ENCODE assay signal across 14 cellular contexts in genomic region chr6:11869656-11870340, GRCh38.
DNase-seq lines count a peak whose midpoint lies in the region; FAIRE-seq and TF ChIP-seq lines count a peak whose summit lies in the region.
"Had no signal": no experiment of that assay in that cellular context is flagged by ENCODE, and none has a peak within 500 bp of the region (broad histone marks: within the 10 kb centered on the region; RNA-seq: fewer than 3 reads in every experiment).

No MANE protein-coding gene starts in this region.

- H3K9ac ChIP-seq in endothelial cell of umbilical vein (replicated peaks; ENCODE audit: extremely low read depth, insufficient read depth, low read length), result no peak overlapping the region

- no peaks in the 10 kb centered on the region for H3K79me2 ChIP-seq in endothelial cell of umbilical vein (ENCODE audit: control insufficient read depth, insufficient read depth, low read length)

- H4K20me1 ChIP-seq in endothelial cell of umbilical vein (replicated peaks; ENCODE audit: control insufficient read depth, extremely low read depth, insufficient read depth, low read length), result no peaks in the 10 kb centered on the region

- intact Hi-C loops in endothelial cell of umbilical vein (cut with micrococcal nuclease), result no loop called here

- H3K27me3 ChIP-seq in MG63, result no peaks in the 10 kb centered on the region
- no peaks in the 10 kb centered on the region for H3K27me3 ChIP-seq in endothelial cell of umbilical vein (ENCODE audit: control insufficient read depth in 2 of 2, insufficient read depth in 2 of 2, low read length in 2 of 2)
- H3K27me3 ChIP-seq: SJSA1 had no signal

- no peaks in the 10 kb centered on the region for H3K9me1 ChIP-seq in endothelial cell of umbilical vein (replicated peaks; ENCODE audit: control insufficient read depth, extremely low read depth, insufficient read depth, low read length)

- H3K4me2 ChIP-seq in endothelial cell of umbilical vein (ENCODE audit: insufficient read depth, low read length), result no peak overlapping the region

- no peak for TF ChIP-seq CTCF in endothelial cell of umbilical vein (IDR thresholded peaks at IDR 0.05; ENCODE audit: extremely low read depth in 1 of 2, insufficient read depth in 1 of 2, low read depth in 1 of 2, low read length in 2 of 2)

- no peaks in the 10 kb centered on the region for H3K36me3 ChIP-seq in MG63
- H3K36me3 ChIP-seq in endothelial cell of umbilical vein (ENCODE audit: control insufficient read depth in 2 of 2, extremely low read depth in 1 of 2, insufficient read depth in 2 of 2, low read length in 2 of 2), result no peaks in the 10 kb centered on the region
- H3K36me3 ChIP-seq: SJSA1 had no signal

- dilution Hi-C loops in endothelial cell of umbilical vein (cut with MboI; ENCODE audit: extremely low pct_ligation_motif_present, low sequenced_read_pairs), result no loop called here

- POLR2A ChIA-PET in endothelial cell of umbilical vein (lab: Charles Lee), result no interaction called here

- H3K4me1 ChIP-seq in endothelial cell of umbilical vein (ENCODE audit: control insufficient read depth, extremely low read depth, insufficient read depth, low read length), result peaks cover 7% of the 10 kb centered on the region
- H3K4me1 ChIP-seq: SJSA1 had no signal

- FAIRE-seq in endothelial cell of umbilical vein (lab: Jason Lieb, UNC) (peak; percentile 64), GM12891 (lab: Jason Lieb, UNC) (no peak)
- FAIRE-seq: colon, small intestine had no signal

- H3K4me3 ChIP-seq in MG63 (no peak overlapping the region), endothelial cell of umbilical vein (replicated peaks in 1 of 3; ENCODE audit: insufficient read depth in 1 of 3, low read depth in 1 of 3, low read length in 3 of 3) (no peak overlapping the region)
- H3K4me3 ChIP-seq: SJSA1 had no signal

- no peak overlapping the region for H2AFZ ChIP-seq in endothelial cell of umbilical vein (ENCODE audit: low read depth, low read length)

- no TSS peak for BruUV-seq in endothelial cell of umbilical vein (replicated peaks; lab: Mats Ljungman, UMichigan)

- CTCF ChIA-PET in endothelial cell of umbilical vein (lab: Charles Lee), result interaction anchor here (1.2 kb wide), 1 partner anchor 214 kb away, joined by 3 read pairs; no protein-coding TSS in a partner anchor

- TF ChIP-seq POLR2A in endothelial cell of umbilical vein (IDR thresholded peaks at IDR 0.05; ENCODE audit: low read depth, low read length), result no peak
- no peak for TF ChIP-seq POLR2A in GM12891 (IDR thresholded peaks at IDR 0.05; ENCODE audit: low read depth, low read length)

- no peaks in the 10 kb centered on the region for H3K9me3 ChIP-seq in MG63
- H3K9me3 ChIP-seq in endothelial cell of umbilical vein (replicated peaks; ENCODE audit: control insufficient read depth, insufficient read depth, low read length), result no peaks in the 10 kb centered on the region
- H3K9me3 ChIP-seq: SJSA1 had no signal

- H3K27ac ChIP-seq in endothelial cell of umbilical vein (ENCODE audit: insufficient read depth, low read depth, low read length), result no peak overlapping the region
- H3K27ac ChIP-seq: SJSA1 had no signal

- DNase-seq in AG20443 (ENCODE audit: low spot score), result peak; percentile 32
- DNase-seq in MG63, result peak; percentile 91
- peak; percentile 68 for DNase-seq in endothelial cell of umbilical vein (ENCODE audit: low read depth, low spot score)
- DNase-seq in medulla oblongata (ENCODE audit: extremely low spot score), result peak; percentile 15
- DNase-seq in GM12891 (ENCODE audit: insufficient read length, low spot score), result no peak
- DNase-seq in DMS53 (lab: John Stamatoyannopoulos, UW), result no peak
- no peak for DNase-seq in T-helper 9 cell
- DNase-seq in HuH-7 (ENCODE audit: low spot score), result no peak
- DNase-seq: activated CD4-positive, alpha-beta T cell treated with anti-CD3 and anti-CD28 coated beads for 1 hour; CD4-positive, CD25-positive, alpha-beta regulatory T cell; NCI-H524; small intestine had no signal

TF ChIP-seq in endothelial cell of umbilical vein, 7 proteins besides CTCF, POLR2A, EP300 and RAD21:
- TF ChIP-seq GATA2 (IDR thresholded peaks at IDR 0.05; ENCODE audit: insufficient read depth, insufficient read length, low read depth, low read length) (no peak), JUN (IDR thresholded peaks at IDR 0.05; ENCODE audit: borderline replicate concordance, insufficient read depth, insufficient read length, low read depth) (no peak), POLR2AphosphoS5 (IDR thresholded peaks at IDR 0.05; ENCODE audit: insufficient read depth, low read depth, low read length) (no peak), FOS (IDR thresholded peaks at IDR 0.05; ENCODE audit: borderline replicate concordance, insufficient read depth, low read length) (no peak), MAX (IDR thresholded peaks at IDR 0.05; ENCODE audit: insufficient read depth, insufficient read length) (no peak), MYC (IDR thresholded peaks at IDR 0.05; ENCODE audit: low read depth, low read length) (no peak), EZH2 (IDR thresholded peaks at IDR 0.05; ENCODE audit: borderline replicate concordance, low read depth, low read length, severe bottlenecking) (no peak)

TF ChIP-seq in GM12891, 5 proteins besides CTCF, POLR2A, EP300 and RAD21:
- TF ChIP-seq POLR2AphosphoS5 (IDR thresholded peaks at IDR 0.05; ENCODE audit: low read depth, low read length) (no peak), TAF1 (IDR thresholded peaks at IDR 0.05; ENCODE audit: low read depth, low read length) (no peak), POU2F2 (IDR thresholded peaks at IDR 0.05; ENCODE audit: low read depth, low read length) (no peak), SPI1 (IDR thresholded peaks at IDR 0.05; ENCODE audit: low read depth, low read length) (no peak), PAX5 (IDR thresholded peaks at IDR 0.05; ENCODE audit: insufficient read depth, low read length, severe bottlenecking) (no peak)

Comparison
In these comparisons a context has a peak if more than half of its experiments do, and no peak if none do; other contexts are left out.
1. DNase-seq: peak in AG20443 (single experiment), MG63 (single experiment), endothelial cell of umbilical vein (single experiment) and medulla oblongata (single experiment); none in GM12891 (single experiment), DMS53 (single experiment), T-helper 9 cell (single experiment) and HuH-7 (single experiment).